Comparison of ENCODE assay signal across 8 cellular contexts in the genomic region with DNA sequence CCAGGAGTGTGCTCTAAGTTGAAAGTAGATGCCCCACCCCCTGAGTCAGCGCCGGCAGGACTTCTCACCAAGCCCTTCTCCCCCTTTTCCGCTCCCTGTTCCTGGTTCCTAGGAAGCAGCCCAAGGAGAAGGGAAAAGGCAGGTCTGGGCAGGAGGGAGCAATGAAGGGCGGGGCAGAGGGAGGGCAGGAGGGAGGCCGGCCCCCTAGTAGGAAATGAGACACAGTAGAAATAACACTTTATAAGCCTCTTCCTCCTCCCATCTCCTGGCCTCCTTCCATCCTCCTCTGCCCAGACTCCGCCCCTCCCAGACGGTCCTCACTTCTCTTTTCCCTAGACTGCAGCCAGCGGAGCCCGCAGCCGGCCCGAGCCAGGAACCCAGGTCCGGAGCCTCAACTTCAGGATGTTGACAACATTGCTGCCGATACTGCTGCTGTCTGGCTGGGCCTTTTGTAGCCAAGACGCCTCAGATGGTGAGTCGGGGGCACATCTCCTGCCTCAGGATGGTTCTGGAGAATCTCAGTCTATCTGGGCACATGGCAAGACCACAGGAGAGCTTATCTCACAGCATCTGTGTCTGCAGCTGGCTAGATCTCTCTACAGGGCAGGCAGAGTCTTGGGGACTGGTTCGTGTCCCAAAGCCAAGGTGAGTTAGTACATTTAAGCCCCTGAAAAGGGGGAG. TPM values are rescaled to one million over a fixed set of nuclear protein-coding genes. Genes with fewer than 3 reads are reported as not detected.
DNase-seq lines count a peak whose midpoint lies in the region; ATAC-seq and TF ChIP-seq lines count a peak whose summit lies in the region.

A gene (plus strand): TSS at position 320 of the 681 bp plus-strand sequence. CDS start 83 bp downstream, at position 403.

- peaks cover 7% of the 10 kb centered on the region for H3K27me3 Mint-ChIP-seq in brain

- H3K4me1 Mint-ChIP-seq in brain = peaks cover 12% of the 10 kb centered on the region

- peak within 1 kb of the TSS; percentile 60 to 71 (median 67) for H3K4me3 Mint-ChIP-seq in brain

- peaks cover 7% of the 10 kb centered on the region; the same call in 1 of the 2 replicates for H3F3A ChIP-seq in PC-9 (ENCODE audit: insufficient read depth, low read depth)

- H3K4me1 ChIP-seq in HAP-1 = peaks cover 4% of the 10 kb centered on the region
- H3K4me1 ChIP-seq in PC-9 (replicated peaks; ENCODE audit: insufficient read depth) = peaks cover 9% of the 10 kb centered on the region

- H3K27ac Mint-ChIP-seq in brain = peak within 1 kb of the TSS in 4 of 5 experiments; percentile 2 to 58 (median 14)

- no peaks in the 10 kb centered on the region for H3K79me2 ChIP-seq in PC-9 (ENCODE audit: low read depth)

- no peaks in the 10 kb centered on the region for H3K9me2 ChIP-seq in PC-9 (ENCODE audit: insufficient read depth)

- CTCF ChIA-PET in PC-9 (lab: Charles Lee) = no interaction called here

- no peaks in the 10 kb centered on the region for H3K36me3 Mint-ChIP-seq in brain

- no peaks in the 10 kb centered on the region for H3K27me3 ChIP-seq in HAP-1 (ENCODE audit: low read depth)
- H3K27me3 ChIP-seq in PC-9 (ENCODE audit: insufficient read depth, low read depth) = no peaks in the 10 kb centered on the region

- POLR2A ChIA-PET in PC-9 (lab: Charles Lee; ENCODE audit: unreplicated experiment) = no interaction called here

- H3K9me3 ChIP-seq in HAP-1 (no peaks in the 10 kb centered on the region), PC-9 (ENCODE audit: insufficient read depth, low read depth) (no peaks in the 10 kb centered on the region)

- ATAC-seq in HG02571 (IDR thresholded peaks at IDR 0.05; ENCODE audit: unreplicated experiment) = no peak

- no peaks in the 10 kb centered on the region for H4K20me1 ChIP-seq in PC-9 (ENCODE audit: insufficient read depth)

- no peak within 1 kb of the TSS for H3K27ac ChIP-seq in PC-9

- H3K4me2 ChIP-seq in PC-9 = peak within 1 kb of the TSS; percentile 68

- H2AFZ ChIP-seq in PC-9 = peak within 1 kb of the TSS; percentile 46; the same call in 1 of the 2 replicates

- in situ Hi-C loops in HAP-1 (cut with MboI; ENCODE audit: low sequenced_read_pairs) = no loop called here

- no TSS peak for BruUV-seq in PC-9 (replicated peaks; lab: Mats Ljungman, UMichigan)

- H3K36me3 ChIP-seq in HAP-1 (replicated peaks) (no peaks in the 10 kb centered on the region), PC-9 (ENCODE audit: low read depth) (no peaks in the 10 kb centered on the region)

- peaks cover 0 to 3% (median 0%) of the 10 kb centered on the region in 5 experiments for H3K9me3 Mint-ChIP-seq in brain

- TF ChIP-seq CTCF in AG10803 (conservative IDR thresholded peaks at IDR 0.05; ENCODE audit: low read length) = no peak
- TF ChIP-seq CTCF in PC-9 (conservative IDR thresholded peaks at IDR 0.05) = no peak
- no peak for TF ChIP-seq CTCF in brain (conservative IDR thresholded peaks at IDR 0.05)

- DNase-seq in AG10803 (ENCODE audit: low read depth) (peak; percentile 87), HAP-1 (ENCODE audit: low spot score in 2 of 2) (peak; percentile 95 to 97), PC-9 (peak; percentile 68 to 85), hippocampal formation (lab: John Stamatoyannopoulos, UW) (peak; percentile 14 to 46), pulmonary artery endothelial cell (ENCODE audit: low read depth, low spot score) (peak; percentile 88), NCI-H2107 (lab: John Stamatoyannopoulos, UW) (no peak)

- intact Hi-C loops in PC-9 (cut with micrococcal nuclease; ENCODE audit: unreplicated experiment) = no loop called here

- peak within 1 kb of the TSS; percentile 59 for H3K4me3 ChIP-seq in AG10803 (ENCODE audit: low read length)
- H3K4me3 ChIP-seq in HAP-1 = peak within 1 kb of the TSS; percentile 38
- H3K4me3 ChIP-seq in PC-9 = peak within 1 kb of the TSS; percentile 33; the same call in 1 of the 2 replicates

RNA-seq across cellular contexts. Expression of the gene that starts here (rescaled TPM):
- total RNA-seq in PC-9 (2021) (5.1 and 7.5 TPM in 2 replicates), pulmonary artery endothelial cell (545 and 561 TPM in 2 replicates)
- 5.3 TPM for polyA plus RNA-seq in brain (ENCODE audit: insufficient read depth, low read depth, low replicate concordance)

Comparison
In these comparisons a context has a peak if more than half of its experiments do, and no peak if none do; other contexts are left out.
1. RNA of the gene that starts here (total RNA-seq): 545 to 561 TPM in pulmonary artery endothelial cell; 5.1 to 7.5 TPM in PC-9; every median in the first group is over 10 times any median in the second.
2. Peak in every context shown above with its lines, with median percentiles within 50 percentile points of each other: H3K4me3 ChIP-seq.